In the genomic region with DNA sequence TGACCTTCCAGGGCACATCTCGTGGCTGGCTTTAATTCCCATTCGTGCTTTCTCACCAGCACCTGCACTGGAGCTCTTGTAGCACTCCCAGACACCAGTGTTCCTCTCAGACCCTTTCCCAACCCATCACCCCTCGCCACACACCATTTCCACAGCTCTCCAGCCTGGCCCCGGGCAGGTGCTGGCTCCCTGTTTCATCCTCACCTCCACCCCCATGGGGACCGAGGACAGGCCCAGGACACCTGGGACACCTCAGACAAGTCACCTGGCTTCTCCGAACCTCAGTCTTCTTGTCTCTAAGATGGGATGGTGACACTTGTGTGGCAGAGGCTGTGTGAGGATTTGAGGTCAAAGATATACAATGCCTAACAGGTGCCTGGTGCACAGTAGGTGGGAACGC, we compare ENCODE assay signal across 25 cellular contexts. TPM values are rescaled to one million over a fixed set of nuclear protein-coding genes. Genes with fewer than 3 reads are reported as not detected.
"Had no signal": no experiment of that assay in that cellular context is flagged by ENCODE, and none has a peak within 500 bp of the region (broad histone marks: within the 10 kb centered on the region; RNA-seq: fewer than 3 reads in every experiment).

No MANE protein-coding gene starts in this region.

- ATAC-seq: gastroesophageal sphincter; left lung; lower lobe of right lung; natural killer cell treated with Interleukin-12 subunit alpha and Interleukin-12 subunit beta and Interleukin-15 and Interleukin-18, amount 100 ng/mL, for 72 hours; stimulated activated naive CD8-positive, alpha-beta T cell treated with anti-CD3 and anti-CD28 coated beads, Interleukin-15, Interleukin-2, amounts not matched to agents 100 U/mL and 50 U/mL, for 24 hours had no signal

- H3K36me3 Mint-ChIP-seq: immature natural killer cell; memory B cell; mesothelial cell of epicardium; natural killer cell treated with Interleukin-12 subunit alpha and Interleukin-12 subunit beta and Interleukin-15 and Interleukin-18, amount 100 ng/mL, for 72 hours; stimulated activated effector memory CD8-positive, alpha-beta T cell treated with anti-CD3 and anti-CD28 coated beads, Interleukin-12 subunit alpha, Interleukin-12 subunit beta, amount 100 ng/mL, for 72 hours; type B pancreatic cell had no signal

- H3K9me3 ChIP-seq: colonic mucosa, esophagus squamous epithelium, gastroesophageal sphincter, left lung, lower lobe of right lung, neutrophil, right atrium auricular region, suprapubic skin, thyroid gland had no signal

- H3K27me3 ChIP-seq: colonic mucosa, gastroesophageal sphincter, left lung, neutrophil, right atrium auricular region, suprapubic skin, thyroid gland had no signal

- H3K36me3 ChIP-seq: colonic mucosa, left lung, neutrophil, right atrium auricular region, suprapubic skin, thyroid gland had no signal

- FAIRE-seq: keratinocyte, small intestine, urothelium cell line had no signal

- H3K4me3 Mint-ChIP-seq: immature natural killer cell; memory B cell; mesothelial cell of epicardium; natural killer cell treated with Interleukin-12 subunit alpha and Interleukin-12 subunit beta and Interleukin-15 and Interleukin-18, amount 100 ng/mL, for 72 hours; stimulated activated effector memory CD8-positive, alpha-beta T cell treated with anti-CD3 and anti-CD28 coated beads, Interleukin-12 subunit alpha, Interleukin-12 subunit beta, amount 100 ng/mL, for 72 hours; type B pancreatic cell had no signal

- H3K4me3 ChIP-seq: colonic mucosa, esophagus squamous epithelium, gastroesophageal sphincter, left lung, lower lobe of right lung, right atrium auricular region, suprapubic skin, thyroid gland had no signal

- H3K27me3 Mint-ChIP-seq: natural killer cell treated with Interleukin-12 subunit alpha and Interleukin-12 subunit beta and Interleukin-15 and Interleukin-18, amount 100 ng/mL, for 72 hours; type B pancreatic cell had no signal

- H3K4me1 ChIP-seq: colonic mucosa, esophagus squamous epithelium, left lung, right atrium auricular region, suprapubic skin had no signal

- H3K27ac ChIP-seq: colonic mucosa, esophagus squamous epithelium, gastroesophageal sphincter, left lung, lower lobe of right lung, neutrophil, right atrium auricular region, suprapubic skin, thyroid gland had no signal

- H3K4me1 Mint-ChIP-seq: immature natural killer cell, memory B cell, mesothelial cell of epicardium had no signal

- H3K27ac Mint-ChIP-seq: immature natural killer cell; memory B cell; mesothelial cell of epicardium; natural killer cell treated with Interleukin-12 subunit alpha and Interleukin-12 subunit beta and Interleukin-15 and Interleukin-18, amount 100 ng/mL, for 72 hours; type B pancreatic cell had no signal

- H3K9me3 Mint-ChIP-seq: immature natural killer cell; memory B cell; natural killer cell treated with Interleukin-12 subunit alpha and Interleukin-12 subunit beta and Interleukin-15 and Interleukin-18, amount 100 ng/mL, for 72 hours; stimulated activated effector memory CD8-positive, alpha-beta T cell treated with anti-CD3 and anti-CD28 coated beads, Interleukin-12 subunit alpha, Interleukin-12 subunit beta, amount 100 ng/mL, for 72 hours; type B pancreatic cell had no signal

- DNase-seq: colonic mucosa; dermis blood vessel endothelial cell; esophagus squamous epithelium; foreskin fibroblast; glutamatergic neuron; immature natural killer cell; left lung; lower lobe of right lung; small intestine; stimulated activated CD4-positive, alpha-beta T cell treated with anti-CD3 and anti-CD28 coated beads, Interleukin-12 subunit alpha, Interleukin-12 subunit beta, amount 100 ng/mL, for 4 hours; stimulated activated naive CD8-positive, alpha-beta T cell treated with anti-CD3 and anti-CD28 coated beads, Interleukin-15, Interleukin-2, amounts not matched to agents 100 U/mL and 50 U/mL, for 24 hours; thyroid gland had no signal

RNA-seq across cellular contexts. Expression of gene GP9, which starts 27.4 kb away (rescaled TPM):
- total RNA-seq: dermis blood vessel endothelial cell, epithelial cell of proximal tubule, esophagus squamous epithelium, gastroesophageal sphincter, mesothelial cell of epicardium, osteocyte, right atrium auricular region, suprapubic skin, thyroid gland had no signal
- polyA plus RNA-seq: keratinocyte had no signal

RNA-seq across cellular contexts. Expression of gene EFCC1, which starts 32.0 kb away (rescaled TPM):
- total RNA-seq: epithelial cell of proximal tubule, osteocyte had no signal
- polyA plus RNA-seq: keratinocyte had no signal

RNA-seq across cellular contexts. Expression of gene CFAP92, which starts 39.3 kb away (rescaled TPM):
- total RNA-seq: epithelial cell of proximal tubule, osteocyte, right atrium auricular region had no signal
- polyA plus RNA-seq: immature natural killer cell had no signal
